ENCODE assay signal across 4 cellular contexts in the genomic region with DNA sequence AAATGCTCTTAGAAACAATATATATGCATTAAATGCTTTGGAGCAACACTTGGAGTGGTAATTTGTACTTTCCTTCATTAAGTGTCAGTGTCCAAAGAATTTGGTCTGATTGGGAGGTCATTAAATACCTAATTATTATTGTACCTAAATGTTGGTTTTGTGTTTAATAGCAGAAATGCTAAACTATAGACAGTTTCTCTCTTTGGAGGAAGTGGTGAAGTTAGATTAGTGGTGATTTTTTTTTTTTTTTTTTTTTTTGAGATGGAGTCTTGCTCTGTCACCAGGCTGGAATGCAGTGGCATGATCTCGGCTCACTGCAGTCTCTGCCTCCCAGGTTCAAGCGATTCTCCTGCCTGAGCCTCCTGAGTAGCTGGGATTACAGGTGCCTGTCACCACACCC. TPM values are rescaled to one million over a fixed set of nuclear protein-coding genes. Genes with fewer than 3 reads are reported as not detected.
"Had no signal": no experiment of that assay in that cellular context is flagged by ENCODE, and none has a peak within 500 bp of the region (broad histone marks: within the 10 kb centered on the region; RNA-seq: fewer than 3 reads in every experiment).

No MANE protein-coding gene starts in this region.

RNA-seq across cellular contexts. Expression of a gene that starts 46.2 kb away (rescaled TPM):
- total RNA-seq: activated CD4-positive, alpha-beta T cell treated with anti-CD3 and anti-CD28 coated beads, Interleukin-2, amount 10 ng/mL, durations not matched to agents 7 days and 5 days; ascending aorta; bronchial epithelial cell; MCF 10A had no signal
